Comparison of ENCODE assay signal across 8 cellular contexts in genomic region chr2:54569745-54570296, GRCh38.
DNase-seq lines count a peak whose midpoint lies in the region; ATAC-seq and TF ChIP-seq lines count a peak whose summit lies in the region.

No MANE protein-coding gene starts in this region.

- H3K36me3 ChIP-seq in DOHH2 (ENCODE audit: control insufficient read depth, low read length) = no peaks in the 10 kb centered on the region
- H3K36me3 ChIP-seq in ascending aorta = no peaks in the 10 kb centered on the region
- H3K36me3 ChIP-seq in naive thymus-derived CD4-positive, alpha-beta T cell (ENCODE audit: control insufficient read depth in 2 of 3, insufficient read depth in 3 of 3, low read length in 3 of 3) = no peaks in the 10 kb centered on the region

- CTCF ChIA-PET in naive thymus-derived CD4-positive, alpha-beta T cell (lab: Charles Lee) = interaction anchor here (0.9 to 2.0 kb wide), 3 partner anchors 11 to 43 kb away, joined by 3 to 5 read pairs (median 5); no protein-coding TSS in a partner anchor

- H3K27me3 ChIP-seq in DOHH2 (ENCODE audit: control insufficient read depth, low read length) (no peaks in the 10 kb centered on the region), ascending aorta (no peaks in the 10 kb centered on the region)
- no peaks in the 10 kb centered on the region for H3K27me3 ChIP-seq in naive thymus-derived CD4-positive, alpha-beta T cell (ENCODE audit: control insufficient read depth in 2 of 2, insufficient read depth in 2 of 2, low read length in 2 of 2)

- peak; percentile 22 for ATAC-seq in HG02943 (IDR thresholded peaks at IDR 0.05; ENCODE audit: low read depth, unreplicated experiment)
- no peak for ATAC-seq in naive thymus-derived CD4-positive, alpha-beta T cell
- ATAC-seq in HG02588 (IDR thresholded peaks at IDR 0.05; ENCODE audit: unreplicated experiment) = no peak

- H3K36me3 Mint-ChIP-seq in naive thymus-derived CD4-positive, alpha-beta T cell = peaks cover 0 to 14% (median 13%) of the 10 kb centered on the region in 5 donors

- H3K4me3 ChIP-seq in DOHH2 (ENCODE audit: low read length) (peak overlapping the region; percentile 9; the same call in 1 of the 2 replicates), ascending aorta (no peak overlapping the region)
- peak overlapping the region; percentile 58 for H3K4me3 ChIP-seq in naive thymus-derived CD4-positive, alpha-beta T cell (ENCODE audit: low read length)

- no peaks in the 10 kb centered on the region for H3K79me2 ChIP-seq in DOHH2 (ENCODE audit: control insufficient read depth, low read length)

- H4K20me1 ChIP-seq in DOHH2 (ENCODE audit: control insufficient read depth, insufficient read depth, low read depth, low read length) = no peaks in the 10 kb centered on the region

- intact Hi-C loops in ascending aorta (cut with DNase I) = loop anchor here (5.0 kb wide), 1 partner anchor 42 kb away; no protein-coding TSS in a partner anchor
- intact Hi-C loops in naive thymus-derived CD4-positive, alpha-beta T cell (cut with micrococcal nuclease) = loop anchor here (1.0 to 10.0 kb wide), 7 partner anchors 10 to 1047 kb away; partner anchors contain the start of genes PPP4R3B (in 2 of the 2), ASB3 (in 1 of the 2), CLHC1 (in 1 of the 2) and ERLEC1 (in 1 of the 2)

- peaks cover 48% of the 10 kb centered on the region for H3K4me1 ChIP-seq in DOHH2 (ENCODE audit: control insufficient read depth, low read length)
- H3K4me1 ChIP-seq in ascending aorta = peaks cover 15 to 56% of the 10 kb centered on the region in 2 donors
- H3K4me1 ChIP-seq in naive thymus-derived CD4-positive, alpha-beta T cell (ENCODE audit: control insufficient read depth in 2 of 2, insufficient read depth in 2 of 2, low read length in 2 of 2) = peaks cover 68 to 91% of the 10 kb centered on the region in 2 donors

- no peaks in the 10 kb centered on the region for H3K9me2 ChIP-seq in DOHH2 (replicated peaks; ENCODE audit: control insufficient read depth, low read length)

- POLR2A ChIA-PET in naive thymus-derived CD4-positive, alpha-beta T cell (lab: Charles Lee) = interaction anchor here (1.1 to 12.1 kb wide), 11 partner anchors 10 to 575 kb away, joined by 3 to 276 read pairs (median 7); no protein-coding TSS in a partner anchor

- H3K9me3 ChIP-seq in DOHH2 (ENCODE audit: control insufficient read depth, insufficient read depth, low read length) (no peaks in the 10 kb centered on the region), ascending aorta (no peaks in the 10 kb centered on the region)
- no peaks in the 10 kb centered on the region for H3K9me3 ChIP-seq in naive thymus-derived CD4-positive, alpha-beta T cell (ENCODE audit: control insufficient read depth in 2 of 3, low read length in 3 of 3)

- peak overlapping the region; percentile 90 to 99 (median 97) for H3K27ac Mint-ChIP-seq in naive thymus-derived CD4-positive, alpha-beta T cell

- TF ChIP-seq CTCF in DOHH2 (IDR thresholded peaks at IDR 0.05; ENCODE audit: low read depth, low read length, poor library complexity, severe bottlenecking) = no peak
- TF ChIP-seq CTCF in ascending aorta (IDR thresholded peaks at IDR 0.05) = no peak

- H3K9me3 Mint-ChIP-seq in naive thymus-derived CD4-positive, alpha-beta T cell = no peaks in the 10 kb centered on the region

- DNase-seq in ascending aorta (ENCODE audit: low spot score in 2 of 2) (no peak), DMS153 (lab: John Stamatoyannopoulos, UW) (no peak), KG1 (lab: John Stamatoyannopoulos, UW) (no peak)
- DNase-seq in naive thymus-derived CD4-positive, alpha-beta T cell = peak in 3 of 9 donors; percentile 38 to 42 (median 39)
- no peak for DNase-seq in stimulated activated CD4-positive, alpha-beta T cell treated with anti-CD3 and anti-CD28 coated beads, Interleukin-4, amount 100 ng/mL, for 24 hours

- H3K27ac ChIP-seq in DOHH2 (ENCODE audit: low read depth, low read length) (peak overlapping the region; percentile 28; the same call in 1 of the 2 replicates), ascending aorta (peak overlapping the region; percentile 25 to 84)
- peak overlapping the region; percentile 95 for H3K27ac ChIP-seq in naive thymus-derived CD4-positive, alpha-beta T cell (ENCODE audit: low read depth, low read length)

- H3K27me3 Mint-ChIP-seq in naive thymus-derived CD4-positive, alpha-beta T cell = no peaks in the 10 kb centered on the region

- H3K4me2 ChIP-seq in DOHH2 (ENCODE audit: low read length) = peak overlapping the region; percentile 62

- 0 out of 2 replicates have a peak, but pooled peaks cover 3% of the 10 kb centered on the region for H3F3A ChIP-seq in DOHH2 (ENCODE audit: control insufficient read depth, insufficient read depth)

- peaks cover 70 to 100% (median 94%) of the 10 kb centered on the region in 7 donors for H3K4me1 Mint-ChIP-seq in naive thymus-derived CD4-positive, alpha-beta T cell

- peak overlapping the region; percentile 72 to 93 (median 86) for H3K4me3 Mint-ChIP-seq in naive thymus-derived CD4-positive, alpha-beta T cell

Comparison
In these comparisons a context has a peak if more than half of its experiments do, and no peak if none do; other contexts are left out.
1. H3K27ac ChIP-seq: peak in every context shown above with its lines; median percentile 95 in naive thymus-derived CD4-positive, alpha-beta T cell; 54 in ascending aorta; 28 in DOHH2.
2. H3K4me3 ChIP-seq: peak in DOHH2 (single experiment) and naive thymus-derived CD4-positive, alpha-beta T cell (single experiment); none in ascending aorta (0 of 2).